ENCODE assay signal across 1 cellular context in the genomic region with DNA sequence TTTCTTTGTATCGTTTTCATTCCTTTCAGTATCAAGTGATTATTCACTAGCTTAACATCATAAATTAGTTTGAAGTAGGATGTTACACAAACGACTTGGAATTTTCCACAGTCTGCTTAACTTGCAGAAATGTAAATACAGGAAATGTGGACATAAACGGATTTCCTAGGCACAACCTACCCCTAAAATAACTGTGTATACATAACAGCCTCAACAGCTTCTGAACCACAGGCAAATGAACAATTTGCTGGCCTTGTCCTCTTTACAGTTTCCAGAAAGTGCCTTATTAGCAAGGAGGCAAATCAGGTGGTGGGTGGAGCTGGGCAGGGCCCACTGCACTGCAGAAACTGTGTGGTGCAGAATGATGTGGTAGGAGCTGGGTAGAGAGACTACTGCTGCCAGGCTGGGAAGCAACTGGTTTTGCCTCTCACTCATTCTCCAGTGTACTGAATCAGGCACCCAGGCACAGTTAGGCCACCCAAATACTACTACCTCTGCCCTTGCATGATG.
TF ChIP-seq lines count a peak whose summit lies in the region.

No MANE protein-coding gene starts in this region.

TF ChIP-seq in HepG2, 621 proteins besides CTCF, POLR2A, EP300 and RAD21 (continued from another document and continues in another):
- no peak for TF ChIP-seq RELA (CRISPR knock-in tag; IDR thresholded peaks at IDR 0.05)
- TF ChIP-seq ZNF639 (CRISPR knock-in tag; conservative IDR thresholded peaks at IDR 0.05): no peak
- peak; percentile 66 for TF ChIP-seq TCF7 (IDR thresholded peaks at IDR 0.05; ENCODE audit: low read depth)
- no peak for TF ChIP-seq ZNF513 (CRISPR knock-in tag; conservative IDR thresholded peaks at IDR 0.05)
- TF ChIP-seq ZNF205 (CRISPR knock-in tag; IDR thresholded peaks at IDR 0.05): peak; percentile 62; the same call in 1 of the 2 replicates
- TF ChIP-seq ZFAT (CRISPR knock-in tag; conservative IDR thresholded peaks at IDR 0.05): no peak
- TF ChIP-seq ZNF124 (CRISPR knock-in tag; IDR thresholded peaks at IDR 0.05): peak; percentile 46; the same call in 1 of the 2 replicates
- peak; percentile 73; the same call in 1 of the 2 replicates for TF ChIP-seq ZNF512B (CRISPR knock-in tag; IDR thresholded peaks at IDR 0.05; ENCODE audit: borderline replicate concordance)
- TF ChIP-seq ESRRA (CRISPR knock-in tag; IDR thresholded peaks at IDR 0.05; ENCODE audit: low read depth): no peak
- no peak for TF ChIP-seq KDM3A (CRISPR knock-in tag; IDR thresholded peaks at IDR 0.05; ENCODE audit: low read depth)
- no peak for TF ChIP-seq ZNF547 (CRISPR knock-in tag; IDR thresholded peaks at IDR 0.05)
- TF ChIP-seq SPEN (CRISPR knock-in tag; IDR thresholded peaks at IDR 0.05; ENCODE audit: low read depth): 0 out of 2 replicates have a peak, but pooled peaks have one; percentile 31
- TF ChIP-seq, protein P1, sequence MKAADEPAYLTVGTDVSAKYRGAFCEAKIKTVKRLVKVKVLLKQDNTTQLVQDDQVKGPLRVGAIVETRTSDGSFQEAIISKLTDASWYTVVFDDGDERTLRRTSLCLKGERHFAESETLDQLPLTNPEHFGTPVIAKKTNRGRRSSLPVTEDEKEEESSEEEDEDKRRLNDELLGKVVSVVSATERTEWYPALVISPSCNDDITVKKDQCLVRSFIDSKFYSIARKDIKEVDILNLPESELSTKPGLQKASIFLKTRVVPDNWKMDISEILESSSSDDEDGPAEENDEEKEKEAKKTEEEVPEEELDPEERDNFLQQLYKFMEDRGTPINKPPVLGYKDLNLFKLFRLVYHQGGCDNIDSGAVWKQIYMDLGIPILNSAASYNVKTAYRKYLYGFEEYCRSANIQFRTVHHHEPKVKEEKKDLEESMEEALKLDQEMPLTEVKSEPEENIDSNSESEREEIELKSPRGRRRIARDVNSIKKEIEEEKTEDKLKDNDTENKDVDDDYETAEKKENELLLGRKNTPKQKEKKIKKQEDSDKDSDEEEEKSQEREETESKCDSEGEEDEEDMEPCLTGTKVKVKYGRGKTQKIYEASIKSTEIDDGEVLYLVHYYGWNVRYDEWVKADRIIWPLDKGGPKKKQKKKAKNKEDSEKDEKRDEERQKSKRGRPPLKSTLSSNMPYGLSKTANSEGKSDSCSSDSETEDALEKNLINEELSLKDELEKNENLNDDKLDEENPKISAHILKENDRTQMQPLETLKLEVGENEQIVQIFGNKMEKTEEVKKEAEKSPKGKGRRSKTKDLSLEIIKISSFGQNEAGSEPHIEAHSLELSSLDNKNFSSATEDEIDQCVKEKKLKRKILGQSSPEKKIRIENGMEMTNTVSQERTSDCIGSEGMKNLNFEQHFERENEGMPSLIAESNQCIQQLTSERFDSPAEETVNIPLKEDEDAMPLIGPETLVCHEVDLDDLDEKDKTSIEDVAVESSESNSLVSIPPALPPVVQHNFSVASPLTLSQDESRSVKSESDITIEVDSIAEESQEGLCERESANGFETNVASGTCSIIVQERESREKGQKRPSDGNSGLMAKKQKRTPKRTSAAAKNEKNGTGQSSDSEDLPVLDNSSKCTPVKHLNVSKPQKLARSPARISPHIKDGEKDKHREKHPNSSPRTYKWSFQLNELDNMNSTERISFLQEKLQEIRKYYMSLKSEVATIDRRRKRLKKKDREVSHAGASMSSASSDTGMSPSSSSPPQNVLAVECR (CRISPR knock-in tag; IDR thresholded peaks at IDR 0.05; ENCODE audit: borderline replicate concordance): peak; percentile 29; the same call in 1 of the 2 replicates
- TF ChIP-seq, protein P2, sequence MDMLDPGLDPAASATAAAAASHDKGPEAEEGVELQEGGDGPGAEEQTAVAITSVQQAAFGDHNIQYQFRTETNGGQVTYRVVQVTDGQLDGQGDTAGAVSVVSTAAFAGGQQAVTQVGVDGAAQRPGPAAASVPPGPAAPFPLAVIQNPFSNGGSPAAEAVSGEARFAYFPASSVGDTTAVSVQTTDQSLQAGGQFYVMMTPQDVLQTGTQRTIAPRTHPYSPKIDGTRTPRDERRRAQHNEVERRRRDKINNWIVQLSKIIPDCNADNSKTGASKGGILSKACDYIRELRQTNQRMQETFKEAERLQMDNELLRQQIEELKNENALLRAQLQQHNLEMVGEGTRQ (IDR thresholded peaks at IDR 0.05; ENCODE audit: low read depth, low read length): no peak
- TF ChIP-seq, protein P2 (CRISPR knock-in tag; IDR thresholded peaks at IDR 0.05; ENCODE audit: borderline replicate concordance): no peak
- TF ChIP-seq SIX4 (CRISPR knock-in tag; IDR thresholded peaks at IDR 0.05): no peak
- TF ChIP-seq NPAS2 (CRISPR knock-in tag; IDR thresholded peaks at IDR 0.05; ENCODE audit: borderline replicate concordance): no peak
- TF ChIP-seq ZNF558 (CRISPR knock-in tag; IDR thresholded peaks at IDR 0.05; ENCODE audit: borderline replicate concordance): no peak
- no peak for TF ChIP-seq ZNF737 (CRISPR knock-in tag; IDR thresholded peaks at IDR 0.05; ENCODE audit: borderline replicate concordance)
- TF ChIP-seq SMAD3 (CRISPR knock-in tag; IDR thresholded peaks at IDR 0.05): peak; percentile 68
- TF ChIP-seq CEBPG (CRISPR knock-in tag; IDR thresholded peaks at IDR 0.05): peak; percentile 80
- peak; percentile 58 for TF ChIP-seq ZFX (CRISPR knock-in tag; IDR thresholded peaks at IDR 0.05; ENCODE audit: low read depth)
- no peak for TF ChIP-seq ZNF7 (CRISPR knock-in tag; IDR thresholded peaks at IDR 0.05)
- TF ChIP-seq, protein P3, sequence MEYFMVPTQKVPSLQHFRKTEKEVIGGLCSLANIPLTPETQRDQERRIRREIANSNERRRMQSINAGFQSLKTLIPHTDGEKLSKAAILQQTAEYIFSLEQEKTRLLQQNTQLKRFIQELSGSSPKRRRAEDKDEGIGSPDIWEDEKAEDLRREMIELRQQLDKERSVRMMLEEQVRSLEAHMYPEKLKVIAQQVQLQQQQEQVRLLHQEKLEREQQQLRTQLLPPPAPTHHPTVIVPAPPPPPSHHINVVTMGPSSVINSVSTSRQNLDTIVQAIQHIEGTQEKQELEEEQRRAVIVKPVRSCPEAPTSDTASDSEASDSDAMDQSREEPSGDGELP (IDR thresholded peaks at IDR 0.05; ENCODE audit: borderline replicate concordance, low read depth): peak; percentile 80; the same call in 1 of the 2 replicates
- peak; percentile 99 for TF ChIP-seq MEF2D (CRISPR knock-in tag; IDR thresholded peaks at IDR 0.05)
- peak; percentile 82 for TF ChIP-seq ZGPAT (CRISPR knock-in tag; IDR thresholded peaks at IDR 0.05)
- TF ChIP-seq ZNF781 (CRISPR knock-in tag; IDR thresholded peaks at IDR 0.05; ENCODE audit: borderline replicate concordance, not compliant biosample characterization): peak; percentile 33
- peak; percentile 35; the same call in 1 of the 2 replicates for TF ChIP-seq RFX3 (CRISPR knock-in tag; IDR thresholded peaks at IDR 0.05)
- TF ChIP-seq SMAD1 (CRISPR knock-in tag; IDR thresholded peaks at IDR 0.05; ENCODE audit: borderline replicate concordance, low read depth): no peak
- TF ChIP-seq, protein P4, sequence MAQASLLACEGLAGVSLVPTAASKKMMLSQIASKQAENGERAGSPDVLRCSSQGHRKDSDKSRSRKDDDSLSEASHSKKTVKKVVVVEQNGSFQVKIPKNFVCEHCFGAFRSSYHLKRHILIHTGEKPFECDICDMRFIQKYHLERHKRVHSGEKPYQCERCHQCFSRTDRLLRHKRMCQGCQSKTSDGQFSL (CRISPR knock-in tag; IDR thresholded peaks at IDR 0.05): no peak
- no peak for TF ChIP-seq HOXD1 (CRISPR knock-in tag; IDR thresholded peaks at IDR 0.05)
- TF ChIP-seq THAP11 (CRISPR knock-in tag; IDR thresholded peaks at IDR 0.05): peak; percentile 60; the same call in 1 of the 2 replicates
- peak; percentile 27; the same call in 1 of the 2 replicates for TF ChIP-seq CEBPB (IDR thresholded peaks at IDR 0.05; ENCODE audit: borderline replicate concordance, low read depth, low read length)
- TF ChIP-seq ISL2 (CRISPR knock-in tag; IDR thresholded peaks at IDR 0.05): peak; percentile 94
- TF ChIP-seq IKZF1 (IDR thresholded peaks at IDR 0.05): no peak
- peak; percentile 85; the same call in 1 of the 2 replicates for TF ChIP-seq MIER3 (CRISPR knock-in tag; IDR thresholded peaks at IDR 0.05; ENCODE audit: borderline replicate concordance)
- 0 out of 2 replicates have a peak, but pooled peaks have one; percentile 34 for TF ChIP-seq HDAC1 (CRISPR knock-in tag; IDR thresholded peaks at IDR 0.05)
- TF ChIP-seq TAF15 (IDR thresholded peaks at IDR 0.05; ENCODE audit: low read depth, low read length, poor library complexity, severe bottlenecking): no peak
- 0 out of 2 replicates have a peak, but pooled peaks have one; percentile 48 for TF ChIP-seq TSC22D2 (CRISPR knock-in tag; IDR thresholded peaks at IDR 0.05; ENCODE audit: borderline replicate concordance)
